38 cellular contexts compared by ENCODE assay signal in genomic region chr5:1388383-1388967, GRCh38. TPM values are rescaled to one million over a fixed set of nuclear protein-coding genes. Genes with fewer than 3 reads are reported as not detected.
DNase-seq lines count a peak whose midpoint lies in the region; FAIRE-seq and TF ChIP-seq lines count a peak whose summit lies in the region.
"Had no signal": no experiment of that assay in that cellular context is flagged by ENCODE, and none has a peak within 500 bp of the region (broad histone marks: within the 10 kb centered on the region; RNA-seq: fewer than 3 reads in every experiment).

No MANE protein-coding gene starts in this region.

- no peak overlapping the region for H3K4me3 Mint-ChIP-seq in activated naive CD4-positive, alpha-beta T cell treated with anti-CD3 and anti-CD28 coated beads, Interleukin-2, amount 10 ng/mL, durations not matched to agents 7 days and 5 days
- peak overlapping the region in 5 of 7 donors; percentile 12 to 83 (median 30) for H3K4me3 Mint-ChIP-seq in CD8-positive, alpha-beta memory T cell
- H3K4me3 Mint-ChIP-seq in brain (peak overlapping the region; percentile 2 to 47 (median 34)), nephron progenitor cell (peak overlapping the region; percentile 1)
- H3K4me3 Mint-ChIP-seq: activated naive CD4-positive, alpha-beta T cell treated with anti-CD3 and anti-CD28 coated beads, Interleukin-2, amount 50 U/mL, for 24 hours had no signal

- TF ChIP-seq CTCF in brain (conservative IDR thresholded peaks at IDR 0.05) (no peak), nephron progenitor cell (IDR thresholded peaks at IDR 0.05) (no peak)

- peaks cover 8% of the 10 kb centered on the region for H3K27me3 ChIP-seq in CD8-positive, alpha-beta memory T cell (ENCODE audit: insufficient read depth, low read length, poor library complexity, severe bottlenecking)
- H3K27me3 ChIP-seq: SJCRH30 had no signal

- peaks cover 43% of the 10 kb centered on the region for H3K27me3 Mint-ChIP-seq in activated naive CD4-positive, alpha-beta T cell treated with anti-CD3 and anti-CD28 coated beads, Interleukin-2, amount 10 ng/mL, durations not matched to agents 7 days and 5 days
- peaks cover 4 to 9% of the 10 kb centered on the region in 2 donors for H3K27me3 Mint-ChIP-seq in CD8-positive, alpha-beta memory T cell
- H3K27me3 Mint-ChIP-seq in brain (peaks cover 47% of the 10 kb centered on the region), nephron progenitor cell (ENCODE audit: low read depth, poor library complexity) (peaks cover 88% of the 10 kb centered on the region)
- H3K27me3 Mint-ChIP-seq: activated naive CD4-positive, alpha-beta T cell treated with anti-CD3 and anti-CD28 coated beads, Interleukin-2, amount 50 U/mL, for 24 hours had no signal

- peak overlapping the region; percentile 2 for H3K27ac Mint-ChIP-seq in activated naive CD4-positive, alpha-beta T cell treated with anti-CD3 and anti-CD28 coated beads, Interleukin-2, amount 10 ng/mL, durations not matched to agents 7 days and 5 days
- peak overlapping the region in 7 of 8 donors; percentile 31 to 94 (median 77) for H3K27ac Mint-ChIP-seq in CD8-positive, alpha-beta memory T cell
- H3K27ac Mint-ChIP-seq in brain (no peak overlapping the region), nephron progenitor cell (no peak overlapping the region)
- H3K27ac Mint-ChIP-seq: activated naive CD4-positive, alpha-beta T cell treated with anti-CD3 and anti-CD28 coated beads, Interleukin-2, amount 50 U/mL, for 24 hours had no signal

- H3K4me3 ChIP-seq in CD8-positive, alpha-beta memory T cell (ENCODE audit: low read length), result no peak overlapping the region
- H3K4me3 ChIP-seq: lung, MG63, mucosa of descending colon, prostate gland, sigmoid colon, SJCRH30 had no signal

- no peaks in the 10 kb centered on the region for H3K36me3 ChIP-seq in CD8-positive, alpha-beta memory T cell (ENCODE audit: insufficient read depth, low read length)
- H3K36me3 ChIP-seq: BE2C, MG63, neutrophil, prostate gland, sigmoid colon, SJCRH30 had no signal

- no peaks in the 10 kb centered on the region for H3K36me3 Mint-ChIP-seq in activated naive CD4-positive, alpha-beta T cell treated with anti-CD3 and anti-CD28 coated beads, Interleukin-2, amount 10 ng/mL, durations not matched to agents 7 days and 5 days
- H3K36me3 Mint-ChIP-seq in CD8-positive, alpha-beta memory T cell, result peaks cover 0 to 6% (median 0%) of the 10 kb centered on the region in 3 donors
- no peaks in the 10 kb centered on the region for H3K36me3 Mint-ChIP-seq in brain
- no peaks in the 10 kb centered on the region for H3K36me3 Mint-ChIP-seq in nephron progenitor cell (ENCODE audit: low read depth)
- H3K36me3 Mint-ChIP-seq: activated naive CD4-positive, alpha-beta T cell treated with anti-CD3 and anti-CD28 coated beads, Interleukin-2, amount 50 U/mL, for 24 hours had no signal

- CTCF ChIA-PET in activated naive CD4-positive, alpha-beta T cell treated with anti-CD3 and anti-CD28 coated beads, Interleukin-2, amount 10 ng/mL, durations not matched to agents 7 days and 5 days (lab: Charles Lee), result no interaction called here
- CTCF ChIA-PET in CD8-positive, alpha-beta memory T cell (lab: Charles Lee), result no interaction called here

- no peaks in the 10 kb centered on the region for H3K9me3 Mint-ChIP-seq in activated naive CD4-positive, alpha-beta T cell treated with anti-CD3 and anti-CD28 coated beads, Interleukin-2, amount 10 ng/mL, durations not matched to agents 7 days and 5 days
- H3K9me3 Mint-ChIP-seq in CD8-positive, alpha-beta memory T cell, result no peaks in the 10 kb centered on the region
- H3K9me3 Mint-ChIP-seq in brain, result peaks cover 0 to 4% (median 0%) of the 10 kb centered on the region in 5 experiments
- H3K9me3 Mint-ChIP-seq in nephron progenitor cell, result peaks cover 6% of the 10 kb centered on the region
- H3K9me3 Mint-ChIP-seq: activated naive CD4-positive, alpha-beta T cell treated with anti-CD3 and anti-CD28 coated beads, Interleukin-2, amount 50 U/mL, for 24 hours had no signal

- no peak for DNase-seq in activated naive CD4-positive, alpha-beta T cell treated with anti-CD3 and anti-CD28 coated beads, Interleukin-2, amount 10 ng/mL, durations not matched to agents 7 days and 5 days
- DNase-seq in activated naive CD4-positive, alpha-beta T cell (lab: John Stamatoyannopoulos, UW), result no peak
- no peak for DNase-seq in CD8-positive, alpha-beta memory T cell
- DNase-seq in nephron progenitor cell (no peak), RCC 7860 (ENCODE audit: low spot score) (no peak), GF-D8 (lab: John Stamatoyannopoulos, UW) (no peak)
- no peak for DNase-seq in stimulated activated CD4-positive, alpha-beta T cell treated with anti-CD3 and anti-CD28 coated beads, Interleukin-2, amount 100 ng/mL, for 24 hours
- DNase-seq: ACHN; activated CD4-positive, alpha-beta T cell treated with anti-CD3 and anti-CD28 coated beads, Interleukin-2, amount 50 U/mL, for 4 hours; activated CD4-positive, CD25-positive, alpha-beta regulatory T cell; BE2C; caudate nucleus; cortex of kidney; effector memory CD4-positive, alpha-beta T cell; H7; hippocampal formation; KG1; left cardiac atrium; MG63; mucosa of descending colon; NCI-H2029 treated with DMSO at 0.1 percent for 48 hours; NCI-H82; RPMI8226; sigmoid colon; SJCRH30; stimulated activated CD4-positive, alpha-beta T cell treated with anti-CD3 and anti-CD28 coated beads, Interleukin-12 subunit alpha, Interleukin-12 subunit beta, amount 100 ng/mL, for 4 hours; stimulated activated CD4-positive, alpha-beta T cell treated with anti-CD3 and anti-CD28 coated beads, Interleukin-4, amount 100 ng/mL, for 1 hour; substantia nigra; SW 1271; trophoblast cell had no signal

- POLR2A ChIA-PET in CD8-positive, alpha-beta memory T cell (lab: Charles Lee), result no interaction called here

- H3K4me1 Mint-ChIP-seq in activated naive CD4-positive, alpha-beta T cell treated with anti-CD3 and anti-CD28 coated beads, Interleukin-2, amount 10 ng/mL, durations not matched to agents 7 days and 5 days, result peaks cover 21% of the 10 kb centered on the region
- H3K4me1 Mint-ChIP-seq in CD8-positive, alpha-beta memory T cell, result peaks cover 21 to 28% (median 25%) of the 10 kb centered on the region in 3 donors
- H3K4me1 Mint-ChIP-seq in brain (peaks cover 24% of the 10 kb centered on the region), nephron progenitor cell (peaks cover 19% of the 10 kb centered on the region)

- no peaks in the 10 kb centered on the region for H3K9me3 ChIP-seq in CD8-positive, alpha-beta memory T cell (ENCODE audit: low read length)
- H3K9me3 ChIP-seq: BE2C, MG63, mucosa of descending colon, neutrophil, prostate gland, sigmoid colon, SJCRH30 had no signal

- H3K4me1 ChIP-seq in CD8-positive, alpha-beta memory T cell (ENCODE audit: insufficient read depth, low read length), result peaks cover 18% of the 10 kb centered on the region
- H3K4me1 ChIP-seq: BE2C, SJCRH30 had no signal

- no peak for FAIRE-seq in RCC 7860 (lab: Jason Lieb, UNC)
- FAIRE-seq: GM12891 had no signal

- no peak overlapping the region for H3K27ac ChIP-seq in CD8-positive, alpha-beta memory T cell (ENCODE audit: low read depth, low read length)
- H3K27ac ChIP-seq: epithelial cell of prostate, neutrophil, prostate gland, sigmoid colon, SJCRH30 had no signal

RNA-seq across cellular contexts. Expression of gene CLPTM1L, which starts 43.6 kb away (rescaled TPM):
- total RNA-seq in CD8-positive, alpha-beta memory T cell, result 100 to 1,000 TPM; 109 to 110 TPM
- 68.1 TPM for polyA plus RNA-seq in CD8-positive, alpha-beta memory T cell
- polyA plus RNA-seq in brain (ENCODE audit: insufficient read depth, low read depth, low replicate concordance), result 130 TPM

RNA-seq across cellular contexts. Expression of gene SLC6A3, which starts 56.8 kb away (rescaled TPM):
- total RNA-seq in CD8-positive, alpha-beta memory T cell, result not detected
- not detected for polyA plus RNA-seq in CD8-positive, alpha-beta memory T cell
- polyA plus RNA-seq in brain (ENCODE audit: insufficient read depth, low read depth, low replicate concordance), result 3.6 TPM
- total RNA-seq: HT1080, mucosa of descending colon, sigmoid colon had no signal

Comparison
In these comparisons a context has a peak if more than half of its experiments do, and no peak if none do; other contexts are left out.
1. H3K27ac Mint-ChIP-seq: peak in activated naive CD4-positive, alpha-beta T cell treated with anti-CD3 and anti-CD28 coated beads, Interleukin-2, amount 10 ng/mL, durations not matched to agents 7 days and 5 days (single experiment) and CD8-positive, alpha-beta memory T cell (7 of 8); none in brain (0 of 5) and nephron progenitor cell (single experiment).